Comparison of ENCODE assay signal across 9 cellular contexts in genomic region chr20:50286174-50286511, GRCh38.
DNase-seq lines count a peak whose midpoint lies in the region; ATAC-seq and TF ChIP-seq lines count a peak whose summit lies in the region.
"Had no signal": no experiment of that assay in that cellular context is flagged by ENCODE, and none has a peak within 500 bp of the region (broad histone marks: within the 10 kb centered on the region; RNA-seq: fewer than 3 reads in every experiment).

No MANE protein-coding gene starts in this region.

- peak overlapping the region; percentile 96 for H2BK5ac ChIP-seq in IMR-90 (ENCODE audit: low read depth, low read length, poor library complexity, severe bottlenecking)

- peak overlapping the region; percentile 87 for H2AFZ ChIP-seq in IMR-90 (replicated peaks; ENCODE audit: low read length, poor library complexity)

- peak overlapping the region; percentile 99 for H4K91ac ChIP-seq in IMR-90 (ENCODE audit: insufficient read depth, low read depth, low read length)

- H3K4me3 ChIP-seq in IMR-90 (ENCODE audit: insufficient read depth, low read depth, low read length) (no peak overlapping the region), fibroblast of mammary gland (ENCODE audit: control insufficient read depth, low read depth, low read length) (peak overlapping the region; percentile 2), Caco-2 (ENCODE audit: low read depth, low read length) (no peak overlapping the region)

- peak overlapping the region; percentile 96 for H2AK9ac ChIP-seq in IMR-90 (replicated peaks; ENCODE audit: low read depth, low read length, poor library complexity)

- H3K56ac ChIP-seq in IMR-90 (ENCODE audit: extremely low read depth, insufficient read depth, low read length) = peak overlapping the region; percentile 92

- dilution Hi-C loops in IMR-90 (cut with HindIII; ENCODE audit: low sequenced_read_pairs, unreplicated experiment) = no loop called here

- H3K27me3 Mint-ChIP-seq in Caco-2 (ENCODE audit: insufficient read depth, unreplicated experiment) = no peaks in the 10 kb centered on the region

- POLR2A ChIA-PET in IMR-90 (lab: Charles Lee; ENCODE audit: unreplicated experiment) = interaction anchor here (1.7 kb wide), 1 partner anchor 19 kb away, joined by 10 read pairs; no protein-coding TSS in a partner anchor
- POLR2A ChIA-PET in Caco-2 (lab: Charles Lee) = no interaction called here

- H3K36me3 Mint-ChIP-seq in stimulated activated effector memory CD8-positive, alpha-beta T cell treated with anti-CD3 and anti-CD28 coated beads, Interleukin-12 subunit alpha, Interleukin-12 subunit beta, amount 100 ng/mL, for 72 hours = peaks cover 6% of the 10 kb centered on the region
- H3K36me3 Mint-ChIP-seq in Caco-2 (ENCODE audit: insufficient read depth, unreplicated experiment) = no peaks in the 10 kb centered on the region

- H4K8ac ChIP-seq in IMR-90 (ENCODE audit: low read depth in 2 of 2, low read length in 2 of 2) = peak overlapping the region; percentile 94 to 97

- WGBS in IMR-90 (ENCODE audit: extremely low coverage in 2 of 2, insufficient read length in 1 of 2), 2 experiments = 56% methylated on average over 5 of the region's 9 CpGs; no CpG with 5 or more reads in 1 of the 2 experiments

- TF ChIP-seq POLR2A in IMR-90 (IDR thresholded peaks at IDR 0.05; ENCODE audit: low read depth, low read length) = no peak

- H3K18ac ChIP-seq in IMR-90 (ENCODE audit: low read depth, low read length) = peak overlapping the region; percentile 95

- peak overlapping the region; percentile 95 for H3K27ac Mint-ChIP-seq in stimulated activated effector memory CD8-positive, alpha-beta T cell treated with anti-CD3 and anti-CD28 coated beads, Interleukin-12 subunit alpha, Interleukin-12 subunit beta, amount 100 ng/mL, for 72 hours
- no peak overlapping the region for H3K27ac Mint-ChIP-seq in Caco-2 (ENCODE audit: unreplicated experiment)

- ATAC-seq in GM19395 (IDR thresholded peaks at IDR 0.05; ENCODE audit: unreplicated experiment) (peak; percentile 55), IMR-90 (ENCODE audit: low read depth) (peak; percentile 13), GM18520 (IDR thresholded peaks at IDR 0.05; ENCODE audit: unreplicated experiment) (no peak)
- peak; percentile 47 for ATAC-seq in stimulated activated effector memory CD8-positive, alpha-beta T cell treated with anti-CD3 and anti-CD28 coated beads, Interleukin-12 subunit alpha, Interleukin-12 subunit beta, amount 100 ng/mL, for 72 hours

- H3K9me1 ChIP-seq in IMR-90 (ENCODE audit: insufficient read depth, low read length) = peaks cover 38% of the 10 kb centered on the region

- no TSS peak for BruUV-seq in IMR-90 (replicated peaks; lab: Mats Ljungman, UMichigan)
- no TSS peak for BruUV-seq in Caco-2 (replicated peaks; lab: Mats Ljungman, UMichigan)

- H3K4me1 ChIP-seq in IMR-90 (ENCODE audit: control insufficient read depth, insufficient read depth, low read length) (peaks cover 37% of the 10 kb centered on the region), Caco-2 (peaks cover 15% of the 10 kb centered on the region)

- peak overlapping the region; percentile 94 for H3K23ac ChIP-seq in IMR-90 (ENCODE audit: low read depth, low read length)

- no peaks in the 10 kb centered on the region for H3K36me3 ChIP-seq in IMR-90 (ENCODE audit: control insufficient read depth, insufficient read depth, low read length)
- no peaks in the 10 kb centered on the region for H3K36me3 ChIP-seq in Caco-2 (ENCODE audit: control insufficient read depth, insufficient read depth, low read length)

- no peaks in the 10 kb centered on the region for H3K9me3 ChIP-seq in IMR-90 (ENCODE audit: control insufficient read depth, insufficient read depth, low read length)
- H3K9me3 ChIP-seq in Caco-2 = no peaks in the 10 kb centered on the region

- H3K27me3 ChIP-seq in IMR-90 (ENCODE audit: control insufficient read depth, insufficient read depth, low read length) (no peaks in the 10 kb centered on the region), Caco-2 (replicated peaks; ENCODE audit: control insufficient read depth, insufficient read depth, low read length) (no peaks in the 10 kb centered on the region)

- H2AK5ac ChIP-seq in IMR-90 (ENCODE audit: low read depth, low read length) = peak overlapping the region; percentile 99

- no peaks in the 10 kb centered on the region for H3K9me3 Mint-ChIP-seq in stimulated activated effector memory CD8-positive, alpha-beta T cell treated with anti-CD3 and anti-CD28 coated beads, Interleukin-12 subunit alpha, Interleukin-12 subunit beta, amount 100 ng/mL, for 72 hours
- H3K9me3 Mint-ChIP-seq in Caco-2 (ENCODE audit: unreplicated experiment) = no peaks in the 10 kb centered on the region
- H3K9me3 Mint-ChIP-seq: T-helper 2 cell treated with Interferon-gamma antibody and Interleukin-4, amounts not matched to agents 5 μg/mL and 100 μg/mL, for 36 hours had no signal

- H3K9ac ChIP-seq in IMR-90 (ENCODE audit: low read depth, low read length) = peak overlapping the region; percentile 54

- no peak overlapping the region for H3K4me2 ChIP-seq in IMR-90 (ENCODE audit: low read depth, low read length)

- H4K5ac ChIP-seq in IMR-90 (ENCODE audit: low read depth, low read length) = peak overlapping the region; percentile 94

- H2BK15ac ChIP-seq in IMR-90 (ENCODE audit: low read depth, low read length) = peak overlapping the region; percentile 100

- peaks cover 49% of the 10 kb centered on the region for H3K4me1 Mint-ChIP-seq in stimulated activated effector memory CD8-positive, alpha-beta T cell treated with anti-CD3 and anti-CD28 coated beads, Interleukin-12 subunit alpha, Interleukin-12 subunit beta, amount 100 ng/mL, for 72 hours
- no peaks in the 10 kb centered on the region for H3K4me1 Mint-ChIP-seq in Caco-2 (ENCODE audit: low read depth, unreplicated experiment)

- CTCF ChIA-PET in IMR-90 (lab: Yijun Ruan, JAX) (interaction anchor here (1.9 kb wide), 1 partner anchor 169 kb away, joined by 7 read pairs; no protein-coding TSS in a partner anchor), Caco-2 (lab: Charles Lee) (no interaction called here)

- H3K4me3 Mint-ChIP-seq in stimulated activated effector memory CD8-positive, alpha-beta T cell treated with anti-CD3 and anti-CD28 coated beads, Interleukin-12 subunit alpha, Interleukin-12 subunit beta, amount 100 ng/mL, for 72 hours = peak overlapping the region; percentile 55
- no peak overlapping the region for H3K4me3 Mint-ChIP-seq in Caco-2 (ENCODE audit: unreplicated experiment)
- H3K4me3 Mint-ChIP-seq: T-helper 2 cell treated with Interferon-gamma antibody and Interleukin-4, amounts not matched to agents 5 μg/mL and 100 μg/mL, for 36 hours had no signal

- H2BK20ac ChIP-seq in IMR-90 (ENCODE audit: low read depth, low read length) = peak overlapping the region; percentile 99

- H4K20me1 ChIP-seq in IMR-90 (ENCODE audit: insufficient read depth, low read length) = no peaks in the 10 kb centered on the region

- TF ChIP-seq RAD21 in IMR-90 (IDR thresholded peaks at IDR 0.05; ENCODE audit: low read length) = no peak

- peak overlapping the region; percentile 99 for H3K4ac ChIP-seq in IMR-90 (ENCODE audit: low read depth, low read length)

- in situ Hi-C loops in IMR-90 (cut with MboI; ENCODE audit: low sequenced_read_pairs) = no loop called here

- no peak for DNase-seq in IMR-90
- no peak for DNase-seq in fibroblast of mammary gland (ENCODE audit: low read depth)
- DNase-seq in stimulated activated effector memory CD8-positive, alpha-beta T cell treated with anti-CD3 and anti-CD28 coated beads, Interleukin-12 subunit alpha, Interleukin-12 subunit beta, amount 100 ng/mL, for 72 hours (ENCODE audit: low spot score in 2 of 2) = no peak
- DNase-seq in T-helper 9 cell = no peak
- no peak for DNase-seq in DMS53 (lab: John Stamatoyannopoulos, UW)
- DNase-seq in Caco-2 = no peak

- peak overlapping the region; percentile 96 for H3K27ac ChIP-seq in IMR-90 (ENCODE audit: insufficient read depth, low read length)

- TF ChIP-seq CTCF in IMR-90 (conservative IDR thresholded peaks at IDR 0.05; ENCODE audit: low read depth, low read length) (no peak), fibroblast of mammary gland (conservative IDR thresholded peaks at IDR 0.05; ENCODE audit: control insufficient read depth, insufficient read depth, low read depth, low read length) (no peak), Caco-2 (IDR thresholded peaks at IDR 0.05; ENCODE audit: insufficient read depth in 1 of 2, low read depth in 1 of 2, low read length in 1 of 2, severe bottlenecking in 1 of 2, unreplicated experiment in 1 of 2) (no peak)

- H2BK120ac ChIP-seq in IMR-90 (ENCODE audit: low read depth, low read length) = peak overlapping the region; percentile 99

- peak overlapping the region; percentile 86 for H3K14ac ChIP-seq in IMR-90 (replicated peaks; ENCODE audit: low read depth, low read length)

- intact Hi-C loops in IMR-90 (cut with micrococcal nuclease) = loop anchor here (2.0 kb wide), 1 partner anchor 19 kb away; no protein-coding TSS in a partner anchor
- intact Hi-C loops in Caco-2 (cut with micrococcal nuclease; ENCODE audit: unreplicated experiment) = no loop called here

- H3K79me1 ChIP-seq in IMR-90 (ENCODE audit: low read depth in 1 of 2, low read length in 2 of 2) = peaks cover 0 to 30% of the 10 kb centered on the region in 2 experiments; a peak in 2 of 4 replicates

TF ChIP-seq in IMR-90, 13 proteins besides CTCF, POLR2A, EP300 and RAD21:
- no peak for TF ChIP-seq RCOR1 (IDR thresholded peaks at IDR 0.05; ENCODE audit: insufficient replicate concordance, low read length)
- no peak for TF ChIP-seq NFE2L2 (IDR thresholded peaks at IDR 0.05; ENCODE audit: low read depth, low read length)
- TF ChIP-seq MXI1 (IDR thresholded peaks at IDR 0.05; ENCODE audit: borderline replicate concordance, low read depth, low read length) = no peak
